ENCODE assay signal across 8 cellular contexts in genomic region chr16:67177743-67178699, GRCh38. TPM values are rescaled to one million over a fixed set of nuclear protein-coding genes. Genes with fewer than 3 reads are reported as not detected.
DNase-seq lines count a peak whose midpoint lies in the region; ATAC-seq and TF ChIP-seq lines count a peak whose summit lies in the region.

No MANE protein-coding gene starts in this region.

- 35% methylated on average over 5 of the region's 73 CpGs for WGBS in right lobe of liver (ENCODE audit: insufficient coverage, low coverage, low lambda C conversion rate, missing lambda C conversion rate)

- CTCF ChIA-PET in CD4-positive, alpha-beta memory T cell (lab: Charles Lee; ENCODE audit: partially characterized antibody) = interaction anchor here (5.0 to 6.1 kb wide), 3 partner anchors 7 to 24 kb away, joined by 32 to 71 read pairs (median 43); partner anchors contain the start of genes FBXL8, MATCAP1 and TRADD
- CTCF ChIA-PET in WTC11 (lab: Charles Lee) = interaction anchor here (0.6 to 5.9 kb wide), 10 partner anchors 7 to 224 kb away, joined by 3 to 37 read pairs (median 6); partner anchors contain the start of genes B3GNT9, CES3 and NOL3

- H3K36me3 ChIP-seq in CD4-positive, alpha-beta memory T cell (ENCODE audit: insufficient read depth, low read length) = no peaks in the 10 kb centered on the region
- H3K36me3 ChIP-seq in right lobe of liver (no peaks in the 10 kb centered on the region), thoracic aorta (peaks cover 3% of the 10 kb centered on the region)

- POLR2A ChIA-PET in CD4-positive, alpha-beta memory T cell (lab: Charles Lee; ENCODE audit: partially characterized antibody) = interaction anchor here (0.7 to 13.9 kb wide), 6 partner anchors 6 to 149 kb away, joined by 3 to 320 read pairs (median 3); partner anchors contain the start of genes CBFB, FBXL8, HSF4 and MATCAP1
- POLR2A ChIA-PET in WTC11 (lab: Charles Lee) = interaction anchor here (0.6 to 1.4 kb wide), 4 partner anchors 9 to 166 kb away, joined by 3 to 5 read pairs (median 3); partner anchors contain the start of genes FBXL8 and TRADD

- no peak for TF ChIP-seq CTCF in WTC11 (IDR thresholded peaks at IDR 0.05)
- peak in 5 of 56 donors; percentile 10 to 15 (median 13) for TF ChIP-seq CTCF in dorsolateral prefrontal cortex (IDR thresholded peaks at IDR 0.05 in 54 of 56, conservative IDR thresholded peaks at IDR 0.05 in 2 of 56; ENCODE audit: low read depth in 1 of 56, partially characterized antibody in 56 of 56)
- peak in 1 of 4 donors; percentile 11 for TF ChIP-seq CTCF in right lobe of liver (IDR thresholded peaks at IDR 0.05)
- TF ChIP-seq CTCF in thoracic aorta (IDR thresholded peaks at IDR 0.05) = peak; percentile 38

- ATAC-seq in WTC11 (peak; percentile 85), right lobe of liver (peak; percentile 58 to 69 (median 64)), thoracic aorta (ENCODE audit: insufficient number of reproducible peaks, low FRiP score, low read depth) (no peak), GM18870 (IDR thresholded peaks at IDR 0.05; ENCODE audit: unreplicated experiment) (no peak)

- peak; percentile 63 to 82 (median 72) for DNase-seq in CD4-positive, alpha-beta memory T cell
- DNase-seq in MV-4-11 (lab: John Stamatoyannopoulos, UW) (peak; percentile 30), WTC11 (ENCODE audit: low spot score) (peak; percentile 93), dorsolateral prefrontal cortex (peak in 3 of 10 donors; percentile 59 to 75 (median 65)), right lobe of liver (peak; percentile 86 to 90 (median 88)), thoracic aorta (ENCODE audit: low spot score) (no peak), posterior vena cava (ENCODE audit: low spot score) (no peak)

- H3K4me3 ChIP-seq in CD4-positive, alpha-beta memory T cell (ENCODE audit: low read length in 2 of 2) = peak overlapping the region in 1 of 2 donors; percentile 35
- H3K4me3 ChIP-seq in dorsolateral prefrontal cortex (peak overlapping the region; percentile 4 to 68 (median 53)), right lobe of liver (peak overlapping the region; percentile 40 to 51 (median 44)), thoracic aorta (peak overlapping the region; percentile 71)

- H3K4me3 Mint-ChIP-seq in CD4-positive, alpha-beta memory T cell = peak overlapping the region; percentile 61 to 81 (median 77)
- peak overlapping the region; percentile 65 for H3K4me3 Mint-ChIP-seq in WTC11

- peaks cover 4% of the 10 kb centered on the region for H3K27me3 ChIP-seq in CD4-positive, alpha-beta memory T cell (ENCODE audit: insufficient read depth, low read length)
- H3K27me3 ChIP-seq in dorsolateral prefrontal cortex (no peaks in the 10 kb centered on the region), right lobe of liver (no peaks in the 10 kb centered on the region), thoracic aorta (replicated peaks; ENCODE audit: insufficient read depth) (no peaks in the 10 kb centered on the region)

- H3K27ac Mint-ChIP-seq in CD4-positive, alpha-beta memory T cell = peak overlapping the region in 5 of 7 donors; percentile 19 to 81 (median 54)
- peak overlapping the region; percentile 63; the same call in 1 of the 2 replicates for H3K27ac Mint-ChIP-seq in WTC11

- no peaks in the 10 kb centered on the region for H3K9me3 ChIP-seq in CD4-positive, alpha-beta memory T cell (ENCODE audit: control insufficient read depth in 1 of 2, low read length in 2 of 2)
- H3K9me3 ChIP-seq in right lobe of liver (no peaks in the 10 kb centered on the region), thoracic aorta (no peaks in the 10 kb centered on the region)

- peaks cover 40% of the 10 kb centered on the region for H3K4me1 ChIP-seq in CD4-positive, alpha-beta memory T cell (ENCODE audit: insufficient read depth, low read length)
- H3K4me1 ChIP-seq in right lobe of liver = peaks cover 0 to 31% (median 10%) of the 10 kb centered on the region in 4 donors
- H3K4me1 ChIP-seq in thoracic aorta (ENCODE audit: control insufficient read depth in 1 of 2, low read depth in 2 of 2) = peaks cover 25 to 43% of the 10 kb centered on the region in 2 donors

- H3K27ac ChIP-seq in CD4-positive, alpha-beta memory T cell (ENCODE audit: low read depth, low read length) = no peak overlapping the region
- peak overlapping the region in 53 of 59 donors; percentile 2 to 83 (median 62) for H3K27ac ChIP-seq in dorsolateral prefrontal cortex
- peak overlapping the region in 2 of 3 donors; percentile 15 to 69 for H3K27ac ChIP-seq in right lobe of liver
- no peak overlapping the region for H3K27ac ChIP-seq in thoracic aorta

- H3K4me1 Mint-ChIP-seq in CD4-positive, alpha-beta memory T cell = peaks cover 18 to 42% (median 29%) of the 10 kb centered on the region in 4 donors
- peaks cover 22% of the 10 kb centered on the region for H3K4me1 Mint-ChIP-seq in WTC11

- intact Hi-C loops in CD4-positive, alpha-beta memory T cell (cut with micrococcal nuclease) = loop anchor here (1.0 kb wide), 2 partner anchors 19 to 69 kb away; partner anchors contain the start of genes FBXL8, FHOD1 and TRADD
- intact Hi-C loops in dorsolateral prefrontal cortex (cut with DNase I) = no loop called here
- intact Hi-C loops in right lobe of liver (cut with DNase I) = no loop called here
- intact Hi-C loops in posterior vena cava (cut with DNase I) = no loop called here

- H3K9me3 Mint-ChIP-seq in CD4-positive, alpha-beta memory T cell = no peaks in the 10 kb centered on the region
- H3K9me3 Mint-ChIP-seq in WTC11 = no peaks in the 10 kb centered on the region

- TF ChIP-seq POLR2A in right lobe of liver (IDR thresholded peaks at IDR 0.05) = peak; percentile 43

- H3K27me3 Mint-ChIP-seq in CD4-positive, alpha-beta memory T cell = peaks cover 0 to 5% of the 10 kb centered on the region in 2 donors
- H3K27me3 Mint-ChIP-seq in WTC11 (ENCODE audit: low read depth) = peaks cover 54% of the 10 kb centered on the region

- no peaks in the 10 kb centered on the region for H3K36me3 Mint-ChIP-seq in CD4-positive, alpha-beta memory T cell
- H3K36me3 Mint-ChIP-seq in WTC11 = peaks cover 3% of the 10 kb centered on the region; the same call in 1 of the 2 replicates

TF ChIP-seq in WTC11, 78 proteins besides CTCF, POLR2A, EP300 and RAD21 (continues in another document):
- no peak for TF ChIP-seq RORB (CRISPR knock-in tag; IDR thresholded peaks at IDR 0.05)
- no peak for TF ChIP-seq JUN (CRISPR knock-in tag; IDR thresholded peaks at IDR 0.05)
- TF ChIP-seq NFYB (CRISPR knock-in tag; conservative IDR thresholded peaks at IDR 0.05; ENCODE audit: low read depth) = no peak
- no peak; the same call in 1 of the 2 replicates for TF ChIP-seq ESRRA (CRISPR knock-in tag; IDR thresholded peaks at IDR 0.05; ENCODE audit: borderline replicate concordance)
- peak; percentile 70 for TF ChIP-seq FOXK1 (CRISPR knock-in tag; IDR thresholded peaks at IDR 0.05)
- TF ChIP-seq FOXP1 (CRISPR knock-in tag; IDR thresholded peaks at IDR 0.05; ENCODE audit: borderline replicate concordance) = peak; percentile 71; the same call in 1 of the 2 replicates
- no peak for TF ChIP-seq NR3C1 (CRISPR knock-in tag; conservative IDR thresholded peaks at IDR 0.05; ENCODE audit: low read depth)
- TF ChIP-seq GTF2I (CRISPR knock-in tag; conservative IDR thresholded peaks at IDR 0.05) = no peak
- no peak for TF ChIP-seq MXD4 (CRISPR knock-in tag; IDR thresholded peaks at IDR 0.05; ENCODE audit: borderline replicate concordance)
- TF ChIP-seq, protein P1, sequence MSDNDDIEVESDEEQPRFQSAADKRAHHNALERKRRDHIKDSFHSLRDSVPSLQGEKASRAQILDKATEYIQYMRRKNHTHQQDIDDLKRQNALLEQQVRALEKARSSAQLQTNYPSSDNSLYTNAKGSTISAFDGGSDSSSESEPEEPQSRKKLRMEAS (CRISPR knock-in tag; IDR thresholded peaks at IDR 0.05) = peak; percentile 87

RNA-seq across cellular contexts. Expression of gene MATCAP1, which starts 5.7 kb away (rescaled TPM):
- 1 to 10 TPM; 8.6 to 9.0 TPM for total RNA-seq in CD4-positive, alpha-beta memory T cell
- polyA plus RNA-seq in CD4-positive, alpha-beta memory T cell = 1 to 10 TPM; 1.8 to 3.0 TPM
- 40.8 to 54.3 TPM (median 50.5 TPM) in 3 replicates for total RNA-seq in WTC11 (2021)
- total RNA-seq in dorsolateral prefrontal cortex = 100 to 1,000 TPM in 5 of 120 experiments, 10 to 100 TPM in 115; 51.2 to 112 (median 73.4) TPM
- total RNA-seq in right lobe of liver = 10 to 100 TPM in 2 of 6 experiments, 1 to 10 TPM in 4; 3.5 to 13.8 (median 9.3) TPM
- total RNA-seq in thoracic aorta = 10 to 100 TPM; 13.7 to 28.4 TPM
- 10 to 100 TPM; 18.3 to 22.1 TPM for total RNA-seq in posterior vena cava

RNA-seq across cellular contexts. Expression of gene NOL3, which starts 7.7 kb away (rescaled TPM):
- 10 to 100 TPM in 1 of 2 experiments, 1 to 10 TPM in 1; 9.6 to 12.5 TPM for total RNA-seq in CD4-positive, alpha-beta memory T cell
- 1 to 10 TPM; 1.3 to 1.7 TPM for polyA plus RNA-seq in CD4-positive, alpha-beta memory T cell
- total RNA-seq in WTC11 (2021) (8.5 to 10.6 TPM (median 9.7 TPM) in 3 replicates), dorsolateral prefrontal cortex (10 to 100 TPM; 23.0 to 67.7 (median 36.8) TPM), right lobe of liver (10 to 100 TPM; 21.5 to 44.3 (median 28.1) TPM), thoracic aorta (10 to 100 TPM; 43.5 to 80.8 TPM), posterior vena cava (10 to 100 TPM; 18.8 to 31.6 TPM)

RNA-seq across cellular contexts. Expression of gene EXOC3L1, which starts 11.9 kb away (rescaled TPM):
- not detected for total RNA-seq in CD4-positive, alpha-beta memory T cell
- polyA plus RNA-seq in CD4-positive, alpha-beta memory T cell = under 1 TPM in 1 of 2 donors, not detected in 1; 0.21 TPM
- total RNA-seq in WTC11 (2021) (4.0 to 4.9 TPM (median 4.8 TPM) in 3 replicates), dorsolateral prefrontal cortex (1 to 10 TPM in 29 of 120 experiments, under 1 TPM in 66, not detected in 25; 0.20 to 2.3 (median 0.73) TPM), right lobe of liver (1 to 10 TPM; 1.8 to 4.3 (median 2.5) TPM), thoracic aorta (1 to 10 TPM in 1 of 2 donors, under 1 TPM in 1; 0.68 to 1.5 TPM), posterior vena cava (1 to 10 TPM; 1.6 to 3.1 TPM)

RNA-seq across cellular contexts. Expression of gene HSF4, which starts 13.5 kb away (rescaled TPM):
- 10 to 100 TPM; 93.6 to 98.7 TPM for total RNA-seq in CD4-positive, alpha-beta memory T cell
- polyA plus RNA-seq in CD4-positive, alpha-beta memory T cell = under 1 TPM in 1 of 2 donors, not detected in 1; 0.37 TPM
- total RNA-seq in WTC11 (2021) (2.2 to 2.5 TPM (median 2.3 TPM) in 3 replicates), dorsolateral prefrontal cortex (100 to 1,000 TPM in 95 of 120 experiments, 10 to 100 TPM in 25; 73.3 to 206 (median 120) TPM), right lobe of liver (10 to 100 TPM; 10.4 to 44.1 (median 30.1) TPM), thoracic aorta (10 to 100 TPM; 44.1 to 87.5 TPM), posterior vena cava (10 to 100 TPM; 25.8 to 40.1 TPM)

RNA-seq across cellular contexts. Expression of gene E2F4, which starts 13.9 kb away (rescaled TPM):
- total RNA-seq in CD4-positive, alpha-beta memory T cell = 10 to 100 TPM; 87.3 to 91.3 TPM
- polyA plus RNA-seq in CD4-positive, alpha-beta memory T cell = 10 to 100 TPM; 53.6 to 81.1 TPM
- total RNA-seq in WTC11 (2021) (75.6 to 85.0 TPM (median 75.8 TPM) in 3 replicates), dorsolateral prefrontal cortex (10 to 100 TPM; 30.4 to 60.3 (median 41.7) TPM), right lobe of liver (10 to 100 TPM; 14.4 to 36.4 (median 22.4) TPM), thoracic aorta (100 to 1,000 TPM in 1 of 2 donors, 10 to 100 TPM in 1; 96.4 to 120 TPM), posterior vena cava (10 to 100 TPM; 42.0 to 43.8 TPM)

Comparison
In these comparisons a context has a peak if more than half of its experiments do, and no peak if none do; other contexts are left out.
1. DNase-seq: peak in CD4-positive, alpha-beta memory T cell (5 of 5), MV-4-11 (single experiment), WTC11 (single experiment) and right lobe of liver (3 of 3); none in thoracic aorta (single experiment) and posterior vena cava (single experiment).
2. H3K27ac ChIP-seq: peak in dorsolateral prefrontal cortex (53 of 59) and right lobe of liver (2 of 3); none in CD4-positive, alpha-beta memory T cell (single experiment) and thoracic aorta (0 of 2).
3. ATAC-seq: peak in WTC11 (single experiment) and right lobe of liver (4 of 4); none in thoracic aorta (single experiment) and GM18870 (single experiment).